10 cellular contexts compared by ENCODE assay signal in the genomic region with DNA sequence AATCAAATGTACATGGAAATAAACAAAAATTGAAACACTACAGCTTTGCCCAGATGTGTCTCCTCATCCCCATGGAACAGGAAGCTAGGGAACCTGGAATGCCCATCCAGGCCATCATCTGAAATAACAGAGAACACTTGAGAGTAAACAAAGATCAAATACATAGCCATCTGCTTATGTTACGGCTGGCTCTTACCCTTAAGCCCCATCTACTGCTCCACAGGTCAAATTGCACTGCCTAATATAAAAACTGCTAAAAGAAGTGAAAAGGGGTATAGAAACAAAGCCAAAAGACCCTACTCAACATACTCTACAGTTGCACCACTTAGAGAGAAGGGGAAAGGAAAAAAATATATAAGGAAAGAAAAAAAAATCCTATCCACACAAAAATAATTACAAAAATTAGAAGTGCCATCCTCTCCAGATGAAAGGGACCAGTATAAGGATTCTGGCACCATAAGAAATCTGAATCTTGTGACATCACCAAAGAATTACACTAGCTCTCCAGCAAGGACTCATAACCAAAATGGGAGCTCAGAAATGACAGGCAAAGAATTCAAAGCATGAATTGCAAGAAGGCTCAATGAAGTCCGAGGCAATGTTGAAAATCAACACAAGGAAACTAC. TPM values are rescaled to one million over a fixed set of nuclear protein-coding genes. Genes with fewer than 3 reads are reported as not detected.
DNase-seq lines count a peak whose midpoint lies in the region; ATAC-seq and TF ChIP-seq lines count a peak whose summit lies in the region.
"Had no signal": no experiment of that assay in that cellular context is flagged by ENCODE, and none has a peak within 500 bp of the region (broad histone marks: within the 10 kb centered on the region; RNA-seq: fewer than 3 reads in every experiment).

No MANE protein-coding gene starts in this region.

- no peak overlapping the region for H3K27ac ChIP-seq in HEK293 (ENCODE audit: extremely low read depth, low read depth, low read length)

- CTCF ChIA-PET in HEK293 (lab: Yijun Ruan, JAX) = interaction anchor here (0.6 to 1.3 kb wide), 5 partner anchors 16 to 452 kb away, joined by 3 to 6 read pairs (median 4); no protein-coding TSS in a partner anchor

- H3K4me1 ChIP-seq in HEK293 (ENCODE audit: control insufficient read depth, insufficient read depth, low read length) = no peaks in the 10 kb centered on the region

- peaks cover 3% of the 10 kb centered on the region for H3K27me3 Mint-ChIP-seq in activated CD4-positive, alpha-beta T cell treated with anti-CD3 and anti-CD28 coated beads, Interleukin-2, amount 10 ng/mL, durations not matched to agents 24 days and 14 days

- POLR2A ChIA-PET in HEK293 (lab: Yijun Ruan, JAX) = no interaction called here

- in situ Hi-C loops in Caki2 (cut with HindIII; ENCODE audit: low pct_unique_long_range_greater_than_20kb, low sequenced_read_pairs) = no loop called here

- no peaks in the 10 kb centered on the region for H3K36me3 Mint-ChIP-seq in activated CD4-positive, alpha-beta T cell treated with anti-CD3 and anti-CD28 coated beads, Interleukin-2, amount 10 ng/mL, durations not matched to agents 24 days and 14 days (ENCODE audit: low read depth)

- H3K4me3 Mint-ChIP-seq in activated CD4-positive, alpha-beta T cell treated with anti-CD3 and anti-CD28 coated beads, Interleukin-2, amount 10 ng/mL, durations not matched to agents 24 days and 14 days = no peak overlapping the region
- H3K4me3 Mint-ChIP-seq: stimulated activated naive CD8-positive, alpha-beta T cell treated with anti-CD3 and anti-CD28 coated beads, Interleukin-15, Interleukin-2, amounts not matched to agents 100 ng/mL and 50 ng/mL, for 24 hours had no signal

- DNase-seq in Caki2 (ENCODE audit: low read depth) (peak; percentile 19), SHP77 treated with DMSO at 0.1 percent for 48 hours (lab: John Stamatoyannopoulos, UW) (peak; percentile 34), inferior parietal cortex (ENCODE audit: extremely low spot score) (peak; percentile 8), NCI-H1694 (lab: John Stamatoyannopoulos, UW) (no peak), epidermal melanocyte (ENCODE audit: insufficient read length, low spot score) (no peak)
- DNase-seq in activated CD4-positive, alpha-beta T cell treated with anti-CD3 and anti-CD28 coated beads, Interleukin-2, amount 10 ng/mL, durations not matched to agents 24 days and 14 days = no peak

- H3K4me3 ChIP-seq in HEK293 (ENCODE audit: low read depth, low read length) = no peak overlapping the region

- H3K9me3 ChIP-seq in HEK293 (ENCODE audit: control insufficient read depth, insufficient read depth, low read depth, low read length) = no peaks in the 10 kb centered on the region

- no peaks in the 10 kb centered on the region for H3K36me3 ChIP-seq in HEK293 (ENCODE audit: control insufficient read depth in 2 of 2, insufficient read depth in 1 of 2, low read length in 2 of 2)

- H3K27ac Mint-ChIP-seq in activated CD4-positive, alpha-beta T cell treated with anti-CD3 and anti-CD28 coated beads, Interleukin-2, amount 10 ng/mL, durations not matched to agents 24 days and 14 days = no peak overlapping the region
- H3K27ac Mint-ChIP-seq: stimulated activated naive CD8-positive, alpha-beta T cell treated with anti-CD3 and anti-CD28 coated beads, Interleukin-15, Interleukin-2, amounts not matched to agents 100 ng/mL and 50 ng/mL, for 24 hours had no signal

- peaks cover 12% of the 10 kb centered on the region for H3K9me3 Mint-ChIP-seq in activated CD4-positive, alpha-beta T cell treated with anti-CD3 and anti-CD28 coated beads, Interleukin-2, amount 10 ng/mL, durations not matched to agents 24 days and 14 days
- H3K9me3 Mint-ChIP-seq: stimulated activated naive CD8-positive, alpha-beta T cell treated with anti-CD3 and anti-CD28 coated beads, Interleukin-15, Interleukin-2, amounts not matched to agents 100 ng/mL and 50 ng/mL, for 24 hours had no signal

- peak; percentile 30; the same call in 1 of the 2 replicates for TF ChIP-seq CTCF in HEK293 (tag by site-specific recombination; IDR thresholded peaks at IDR 0.05)

- no peaks in the 10 kb centered on the region for H3K4me1 Mint-ChIP-seq in activated CD4-positive, alpha-beta T cell treated with anti-CD3 and anti-CD28 coated beads, Interleukin-2, amount 10 ng/mL, durations not matched to agents 24 days and 14 days

- intact Hi-C loops in activated CD4-positive, alpha-beta T cell treated with anti-CD3 and anti-CD28 coated beads, Interleukin-2, amount 10 ng/mL, durations not matched to agents 24 days and 14 days (cut with micrococcal nuclease) = no loop called here

- ATAC-seq in GM21367 (IDR thresholded peaks at IDR 0.05; ENCODE audit: unreplicated experiment) = no peak

TF ChIP-seq in HEK293, 187 proteins besides CTCF, POLR2A, EP300 and RAD21:
- no peak for TF ChIP-seq FEZF1 (tag by site-specific recombination; IDR thresholded peaks at IDR 0.05)
- TF ChIP-seq ZNF654 (tag by site-specific recombination; IDR thresholded peaks at IDR 0.05; ENCODE audit: low read depth) = peak; percentile 47
- no peak for TF ChIP-seq ZFHX2 (tag by site-specific recombination; conservative IDR thresholded peaks at IDR 0.05)
- TF ChIP-seq, protein P1, sequence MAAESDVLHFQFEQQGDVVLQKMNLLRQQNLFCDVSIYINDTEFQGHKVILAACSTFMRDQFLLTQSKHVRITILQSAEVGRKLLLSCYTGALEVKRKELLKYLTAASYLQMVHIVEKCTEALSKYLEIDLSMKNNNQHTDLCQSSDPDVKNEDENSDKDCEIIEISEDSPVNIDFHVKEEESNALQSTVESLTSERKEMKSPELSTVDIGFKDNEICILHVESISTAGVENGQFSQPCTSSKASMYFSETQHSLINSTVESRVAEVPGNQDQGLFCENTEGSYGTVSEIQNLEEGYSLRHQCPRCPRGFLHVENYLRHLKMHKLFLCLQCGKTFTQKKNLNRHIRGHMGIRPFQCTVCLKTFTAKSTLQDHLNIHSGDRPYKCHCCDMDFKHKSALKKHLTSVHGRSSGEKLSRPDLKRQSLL (tag by site-specific recombination; IDR thresholded peaks at IDR 0.05) = no peak

RNA-seq across cellular contexts. Expression of a gene that starts 26.9 kb away (rescaled TPM):
- total RNA-seq in Caki2 (2014; rRNA removed; shearing (Covaris generic); ENCODE audit: low replicate concordance) = not detected in 2 replicates
- total RNA-seq in activated CD4-positive, alpha-beta T cell treated with anti-CD3 and anti-CD28 coated beads, Interleukin-2, amount 10 ng/mL, durations not matched to agents 24 days and 14 days = not detected in 2 replicates
- total RNA-seq: activated CD8-positive, alpha-beta memory T cell treated with anti-CD3 and anti-CD28 coated beads for 36 hours had no signal

RNA-seq across cellular contexts. Expression of a gene that starts 43.1 kb away (rescaled TPM):
- not detected in 2 replicates for total RNA-seq in Caki2 (2014; rRNA removed; shearing (Covaris generic); ENCODE audit: low replicate concordance)
- not detected in 2 replicates for total RNA-seq in activated CD4-positive, alpha-beta T cell treated with anti-CD3 and anti-CD28 coated beads, Interleukin-2, amount 10 ng/mL, durations not matched to agents 24 days and 14 days
- total RNA-seq: activated CD8-positive, alpha-beta memory T cell treated with anti-CD3 and anti-CD28 coated beads for 36 hours had no signal

RNA-seq across cellular contexts. Expression of a gene that starts 52.4 kb away (rescaled TPM):
- not detected in 2 replicates for total RNA-seq in Caki2 (2014; rRNA removed; shearing (Covaris generic); ENCODE audit: low replicate concordance)
- total RNA-seq in activated CD4-positive, alpha-beta T cell treated with anti-CD3 and anti-CD28 coated beads, Interleukin-2, amount 10 ng/mL, durations not matched to agents 24 days and 14 days = not detected in 2 replicates
- total RNA-seq: activated CD8-positive, alpha-beta memory T cell treated with anti-CD3 and anti-CD28 coated beads for 36 hours had no signal

RNA-seq across cellular contexts. Expression of a gene that starts 55.3 kb away (rescaled TPM):
- not detected in 2 replicates for total RNA-seq in Caki2 (2014; rRNA removed; shearing (Covaris generic); ENCODE audit: low replicate concordance)
- total RNA-seq in activated CD4-positive, alpha-beta T cell treated with anti-CD3 and anti-CD28 coated beads, Interleukin-2, amount 10 ng/mL, durations not matched to agents 24 days and 14 days = not detected in 2 replicates
- total RNA-seq: activated CD8-positive, alpha-beta memory T cell treated with anti-CD3 and anti-CD28 coated beads for 36 hours had no signal

Comparison
In these comparisons a context has a peak if more than half of its experiments do, and no peak if none do; other contexts are left out.
1. DNase-seq: peak in Caki2 (single experiment), SHP77 treated with DMSO at 0.1 percent for 48 hours (single experiment) and inferior parietal cortex (single experiment); none in activated CD4-positive, alpha-beta T cell treated with anti-CD3 and anti-CD28 coated beads, Interleukin-2, amount 10 ng/mL, durations not matched to agents 24 days and 14 days (single experiment), NCI-H1694 (single experiment) and epidermal melanocyte (single experiment).